8 cellular contexts compared by ENCODE assay signal in the genomic region with DNA sequence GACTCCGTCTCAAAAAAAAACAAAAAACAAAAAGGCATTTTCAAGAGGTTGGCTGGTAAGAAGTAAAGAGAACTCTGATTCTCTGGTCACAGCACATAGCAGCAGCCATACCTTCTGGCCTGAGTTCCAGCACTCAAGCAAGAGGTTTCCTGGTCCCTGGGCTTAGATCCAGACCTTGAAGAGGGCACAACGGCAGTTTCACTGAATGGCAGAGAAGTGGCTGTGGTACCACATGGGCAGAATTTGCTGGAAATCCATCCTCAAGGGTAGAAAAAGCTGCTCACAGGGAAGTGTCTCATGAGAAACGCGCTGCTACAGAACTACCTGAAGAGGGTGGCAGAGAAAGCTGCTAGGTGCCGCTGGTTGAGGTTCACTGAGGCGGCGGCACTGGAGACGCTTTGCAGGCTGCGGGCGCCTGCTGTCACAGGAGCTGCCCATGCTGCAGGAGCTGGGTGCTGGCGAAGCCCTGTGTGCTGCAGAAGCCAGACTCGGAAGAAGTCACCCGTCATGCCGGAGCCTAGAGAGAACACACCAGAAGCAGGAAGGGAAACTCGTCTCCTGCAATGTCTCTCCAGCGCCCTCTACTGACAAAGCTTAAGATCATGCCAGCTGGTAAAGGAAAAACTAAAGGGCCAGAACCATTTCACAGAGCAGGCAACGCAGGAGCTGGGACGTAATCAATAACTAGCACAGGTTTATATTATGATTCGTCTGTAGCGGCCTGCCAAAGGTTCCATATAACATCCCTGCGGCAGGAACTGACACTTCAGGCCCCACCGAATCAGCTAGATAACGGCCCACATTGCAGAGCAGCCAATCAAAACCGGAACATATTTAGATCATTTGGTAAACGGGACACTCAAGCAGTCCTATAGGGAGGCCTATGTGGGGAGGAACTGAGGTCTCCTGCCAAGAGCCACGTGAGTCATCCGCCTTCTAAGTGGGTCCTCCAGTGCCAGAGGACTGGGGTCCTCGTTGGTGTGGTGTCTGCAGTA. TPM values are rescaled to one million over a fixed set of nuclear protein-coding genes. Genes with fewer than 3 reads are reported as not detected.
DNase-seq lines count a peak whose midpoint lies in the region; ATAC-seq, FAIRE-seq and TF ChIP-seq lines count a peak whose summit lies in the region.

No MANE protein-coding gene starts in this region.

- ATAC-seq in activated naive CD4-positive, alpha-beta T cell treated with anti-CD3 and anti-CD28 coated beads, Interleukin-2, amount 50 U/mL, for 72 hours, result peak; percentile 66 to 75
- peak; percentile 81 for ATAC-seq in Right ventricle myocardium inferior

- intact Hi-C loops in Right ventricle myocardium inferior (cut with DNase I) (loop anchor here (1.0 to 2.0 kb wide), 2 partner anchors 35 to 71 kb away; no protein-coding TSS in a partner anchor), posterior cingulate gyrus (cut with DNase I) (loop anchor here (2.0 kb wide), 1 partner anchor 71 kb away; no protein-coding TSS in a partner anchor), uterus (cut with DNase I; ENCODE audit: low total_unique reads) (no loop called here)

- no peaks in the 10 kb centered on the region for H3K27me3 ChIP-seq in BLaER1
- no peaks in the 10 kb centered on the region for H3K27me3 ChIP-seq in uterus

- H4K20me1 ChIP-seq in BLaER1, result peaks cover 29% of the 10 kb centered on the region

- H3K36me3 ChIP-seq in BLaER1 (peaks cover 43% of the 10 kb centered on the region), uterus (no peaks in the 10 kb centered on the region)

- H3K9me3 Mint-ChIP-seq in activated naive CD4-positive, alpha-beta T cell treated with anti-CD3 and anti-CD28 coated beads, Interleukin-2, amount 50 U/mL, for 72 hours, result no peaks in the 10 kb centered on the region

- H3K27ac ChIP-seq in BLaER1, result peak overlapping the region; percentile 39
- H3K27ac ChIP-seq in uterus, result peak overlapping the region; percentile 11 to 45

- no peak for TF ChIP-seq POLR2A in uterus (IDR thresholded peaks at IDR 0.05)

- H3K9me3 ChIP-seq in BLaER1 (no peaks in the 10 kb centered on the region), uterus (no peaks in the 10 kb centered on the region)

- peak overlapping the region; percentile 79 for H3K4me2 ChIP-seq in BLaER1

- H3K9ac ChIP-seq in BLaER1, result peak overlapping the region; percentile 46

- H3K4me3 ChIP-seq in BLaER1, result peak overlapping the region; percentile 58
- peak overlapping the region; percentile 5 to 30 for H3K4me3 ChIP-seq in uterus

- H3K4me1 ChIP-seq in BLaER1 (peaks cover 52% of the 10 kb centered on the region), uterus (no peaks in the 10 kb centered on the region)

- no peak for DNase-seq in GM19239 (ENCODE audit: insufficient read length, low spot score)
- DNase-seq in NAMALWA (ENCODE audit: low spot score), result peak; percentile 94
- peak; percentile 89 for DNase-seq in SK-MEL-5 (ENCODE audit: low read depth, low spot score)
- DNase-seq in activated naive CD4-positive, alpha-beta T cell treated with anti-CD3 and anti-CD28 coated beads, Interleukin-2, amount 50 U/mL, for 72 hours (ENCODE audit: low spot score in 2 of 2), result peak; percentile 80 to 87
- peak; percentile 85 for DNase-seq in Right ventricle myocardium inferior (ENCODE audit: missing footprints)
- DNase-seq in posterior cingulate gyrus, result peak; percentile 52 to 96 (median 70)
- DNase-seq in uterus, result peak; percentile 62 to 73

- peak overlapping the region; percentile 23 to 81 for H3K27ac Mint-ChIP-seq in activated naive CD4-positive, alpha-beta T cell treated with anti-CD3 and anti-CD28 coated beads, Interleukin-2, amount 50 U/mL, for 72 hours

- in situ Hi-C loops in SK-MEL-5 (cut with HindIII; ENCODE audit: low pct_unique_long_range_greater_than_20kb, low sequenced_read_pairs), result no loop called here

- peaks cover 20 to 24% of the 10 kb centered on the region in 2 donors for H3K36me3 Mint-ChIP-seq in activated naive CD4-positive, alpha-beta T cell treated with anti-CD3 and anti-CD28 coated beads, Interleukin-2, amount 50 U/mL, for 72 hours

- TF ChIP-seq CTCF in uterus (IDR thresholded peaks at IDR 0.05), result peak; percentile 81 to 92 (median 87)

- FAIRE-seq in GM19239 (lab: Jason Lieb, UNC), result peak; percentile 80

RNA-seq across cellular contexts. Expression of a gene that starts 5.4 kb away (rescaled TPM):
- 0.85 and 1.8 TPM in 2 replicates for total RNA-seq in SK-MEL-5 (2014; rRNA removed; shearing (Covaris generic))
- polyA plus RNA-seq in SK-MEL-5 (2015; cell fraction: cytosol; rRNA removed), result 8.9 and 11.2 TPM in 2 replicates
- polyA plus RNA-seq in SK-MEL-5 (2015; cell fraction: nucleus; rRNA removed), result 10.4 and 15.7 TPM in 2 replicates
- 1 to 10 TPM; 6.1 to 8.2 TPM for total RNA-seq in activated naive CD4-positive, alpha-beta T cell treated with anti-CD3 and anti-CD28 coated beads, Interleukin-2, amount 50 U/mL, for 72 hours
- total RNA-seq in Right ventricle myocardium inferior, result 6.2 TPM
- 100 to 1,000 TPM in 1 of 4 donors, 10 to 100 TPM in 1, 1 to 10 TPM in 1, under 1 TPM in 1; 0.77 to 101 (median 11.1) TPM for total RNA-seq in uterus

RNA-seq across cellular contexts. Expression of a gene that starts 17.0 kb away (rescaled TPM):
- 13.6 and 14.3 TPM in 2 replicates for total RNA-seq in SK-MEL-5 (2014; rRNA removed; shearing (Covaris generic))
- 12.4 and 17.8 TPM in 2 replicates for polyA plus RNA-seq in SK-MEL-5 (2015; cell fraction: cytosol; rRNA removed)
- 20.0 and 44.3 TPM in 2 replicates for polyA plus RNA-seq in SK-MEL-5 (2015; cell fraction: nucleus; rRNA removed)
- total RNA-seq in activated naive CD4-positive, alpha-beta T cell treated with anti-CD3 and anti-CD28 coated beads, Interleukin-2, amount 50 U/mL, for 72 hours, result under 1 TPM in 1 of 2 donors, not detected in 1; 0.18 TPM
- total RNA-seq in Right ventricle myocardium inferior, result 7.4 TPM
- total RNA-seq in uterus, result 10 to 100 TPM; 12.9 to 26.9 (median 18.3) TPM

RNA-seq across cellular contexts. Expression of a gene that starts 30.3 kb away (rescaled TPM):
- total RNA-seq in SK-MEL-5 (2014; rRNA removed; shearing (Covaris generic)), result 0.13 TPM in 1 of 2 replicates, not detected in the other
- polyA plus RNA-seq in SK-MEL-5 (2015; cell fraction: cytosol; rRNA removed), result not detected in 2 replicates
- polyA plus RNA-seq in SK-MEL-5 (2015; cell fraction: nucleus; rRNA removed), result 0.12 and 0.53 TPM in 2 replicates
- under 1 TPM; 0.14 to 0.68 TPM for total RNA-seq in activated naive CD4-positive, alpha-beta T cell treated with anti-CD3 and anti-CD28 coated beads, Interleukin-2, amount 50 U/mL, for 72 hours
- total RNA-seq in Right ventricle myocardium inferior (not detected), uterus (not detected)

RNA-seq across cellular contexts. Expression of a gene that starts 58.6 kb away (rescaled TPM):
- 0.21 TPM in 1 of 2 replicates, not detected in the other for total RNA-seq in SK-MEL-5 (2014; rRNA removed; shearing (Covaris generic))
- polyA plus RNA-seq in SK-MEL-5 (2015; cell fraction: cytosol; rRNA removed), result 1.00 and 1.7 TPM in 2 replicates
- 1.2 and 1.9 TPM in 2 replicates for polyA plus RNA-seq in SK-MEL-5 (2015; cell fraction: nucleus; rRNA removed)
- total RNA-seq in activated naive CD4-positive, alpha-beta T cell treated with anti-CD3 and anti-CD28 coated beads, Interleukin-2, amount 50 U/mL, for 72 hours, result not detected
- total RNA-seq in Right ventricle myocardium inferior, result not detected
- not detected for total RNA-seq in uterus
